In the genomic region with DNA sequence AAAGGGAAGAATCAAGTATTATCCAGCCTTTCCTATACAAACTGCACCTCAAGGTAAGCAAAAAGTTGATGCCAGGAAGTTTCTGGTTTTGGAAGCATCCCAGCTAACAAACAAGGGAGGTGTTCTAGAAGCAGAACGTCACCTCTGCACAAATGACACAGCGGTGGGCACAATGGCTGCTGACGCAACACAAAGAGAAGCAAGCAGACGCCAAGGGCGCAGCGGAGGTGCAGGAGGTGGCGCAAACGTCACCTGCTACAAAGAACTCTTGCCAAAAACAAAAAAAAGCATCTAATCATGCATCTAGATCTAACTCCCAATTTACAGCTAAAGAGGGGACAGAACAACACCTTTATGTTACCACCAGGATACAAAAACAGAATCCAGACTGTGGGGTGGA, we compare ENCODE assay signal across 19 cellular contexts.
A peak's percentile ranks its signal among the peaks of the same experiment; 100 is the strongest.
DNase-seq lines count a peak whose midpoint lies in the region; ATAC-seq, FAIRE-seq and TF ChIP-seq lines count a peak whose summit lies in the region.
"Had no signal": no experiment of that assay in that cellular context is flagged by ENCODE, and none has a peak within 500 bp of the region (broad histone marks: within the 10 kb centered on the region; RNA-seq: fewer than 3 reads in every experiment).

No MANE protein-coding gene starts in this region.

- no peak overlapping the region for H3K18ac ChIP-seq in IMR-90 (ENCODE audit: low read depth, low read length)

- no peak overlapping the region for H2BK5ac ChIP-seq in IMR-90 (ENCODE audit: low read depth, low read length, poor library complexity, severe bottlenecking)

- H3K4me3 ChIP-seq in GM23338 = no peak overlapping the region
- H3K4me3 ChIP-seq in IMR-90 (ENCODE audit: insufficient read depth, low read depth, low read length) = no peak overlapping the region
- H3K4me3 ChIP-seq in endodermal cell (ENCODE audit: low read length) = no peak overlapping the region
- H3K4me3 ChIP-seq in spleen = no peak overlapping the region
- H3K4me3 ChIP-seq: HAP-1 had no signal

- H4K91ac ChIP-seq in IMR-90 (ENCODE audit: insufficient read depth, low read depth, low read length) = no peak overlapping the region

- H3K9me3 Mint-ChIP-seq in GM23338 (no peaks in the 10 kb centered on the region), endodermal cell (no peaks in the 10 kb centered on the region)
- H3K9me3 Mint-ChIP-seq: CD4-positive, alpha-beta memory T cell; HFFc6 had no signal

- no peak overlapping the region for H3K4me2 ChIP-seq in GM23338
- H3K4me2 ChIP-seq in IMR-90 (ENCODE audit: low read depth, low read length) = no peak overlapping the region

- no peak overlapping the region for H3K4ac ChIP-seq in IMR-90 (ENCODE audit: low read depth, low read length)

- H3K9ac ChIP-seq in IMR-90 (ENCODE audit: low read depth, low read length) (no peak overlapping the region), endodermal cell (ENCODE audit: extremely low read depth, low read length, poor library complexity, severe bottlenecking) (no peak overlapping the region)

- H3K36me3 ChIP-seq in GM23338 (ENCODE audit: insufficient read depth) (no peaks in the 10 kb centered on the region), IMR-90 (ENCODE audit: control insufficient read depth, insufficient read depth, low read length) (peaks cover 11% of the 10 kb centered on the region), endodermal cell (ENCODE audit: control insufficient read depth, insufficient read depth, low read length) (no peaks in the 10 kb centered on the region), spleen (peaks cover 0 to 76% (median 22%) of the 10 kb centered on the region in 6 donors)
- H3K36me3 ChIP-seq: HAP-1 had no signal

- H3K79me1 ChIP-seq in IMR-90 (ENCODE audit: low read depth in 1 of 2, low read length in 2 of 2) = no peaks in the 10 kb centered on the region

- TF ChIP-seq CTCF in GM23338 (conservative IDR thresholded peaks at IDR 0.05; ENCODE audit: low read depth in 2 of 2) (no peak), IMR-90 (conservative IDR thresholded peaks at IDR 0.05; ENCODE audit: low read depth, low read length) (no peak), endodermal cell (conservative IDR thresholded peaks at IDR 0.05) (no peak), spleen (IDR thresholded peaks at IDR 0.05 in 8 of 11, conservative IDR thresholded peaks at IDR 0.05 in 3 of 11) (no peak)

- DNase-seq in GM23338 (ENCODE audit: low spot score) (no peak), IMR-90 (no peak), endodermal cell (peak; percentile 16), spleen (peak; percentile 31), RCC 7860 (ENCODE audit: low spot score) (no peak), DMS 273 (lab: John Stamatoyannopoulos, UW; ENCODE audit: unreplicated experiment) (no peak)
- DNase-seq: C1 segment of cervical spinal cord; Calu3; CD4-positive, alpha-beta memory T cell; COR-L47; DMS153; DND-41; GOT3; HFFc6 had no signal

- no peak overlapping the region for H2AK5ac ChIP-seq in IMR-90 (ENCODE audit: low read depth, low read length)

- no peaks in the 10 kb centered on the region for H3K9me3 ChIP-seq in IMR-90 (ENCODE audit: control insufficient read depth, insufficient read depth, low read length)
- no peaks in the 10 kb centered on the region for H3K9me3 ChIP-seq in endodermal cell (ENCODE audit: control insufficient read depth, low read length)
- H3K9me3 ChIP-seq in spleen = no peaks in the 10 kb centered on the region
- H3K9me3 ChIP-seq: HAP-1 had no signal

- H3K27me3 Mint-ChIP-seq in GM23338 (ENCODE audit: insufficient read depth, low read depth, poor library complexity) (peaks cover 6% of the 10 kb centered on the region), endodermal cell (ENCODE audit: insufficient read depth) (no peaks in the 10 kb centered on the region)
- H3K27me3 Mint-ChIP-seq: CD4-positive, alpha-beta memory T cell had no signal

- POLR2A ChIA-PET in IMR-90 (lab: Charles Lee; ENCODE audit: unreplicated experiment) = no interaction called here

- H3K14ac ChIP-seq in IMR-90 (replicated peaks; ENCODE audit: low read depth, low read length) = no peak overlapping the region

- dilution Hi-C loops in IMR-90 (cut with HindIII; ENCODE audit: low sequenced_read_pairs, unreplicated experiment) = no loop called here

- H3K36me3 Mint-ChIP-seq in GM23338 (ENCODE audit: low read depth) (peaks cover 16% of the 10 kb centered on the region), endodermal cell (ENCODE audit: low read depth) (peaks cover 25% of the 10 kb centered on the region)

- no peak overlapping the region for H2BK20ac ChIP-seq in IMR-90 (ENCODE audit: low read depth, low read length)

- H3K4me1 ChIP-seq in GM23338 (ENCODE audit: insufficient read depth) = peaks cover 10% of the 10 kb centered on the region
- H3K4me1 ChIP-seq in IMR-90 (ENCODE audit: control insufficient read depth, insufficient read depth, low read length) = no peaks in the 10 kb centered on the region
- H3K4me1 ChIP-seq in endodermal cell (ENCODE audit: control insufficient read depth, insufficient read depth, low read length) = no peaks in the 10 kb centered on the region
- no peaks in the 10 kb centered on the region for H3K4me1 ChIP-seq in spleen
- H3K4me1 ChIP-seq: HAP-1 had no signal

- CTCF ChIA-PET in IMR-90 (lab: Yijun Ruan, JAX) = no interaction called here

- TF ChIP-seq POLR2A in IMR-90 (IDR thresholded peaks at IDR 0.05; ENCODE audit: low read depth, low read length) = no peak
- no peak for TF ChIP-seq POLR2A in spleen (IDR thresholded peaks at IDR 0.05)

- in situ Hi-C loops in IMR-90 (cut with MboI; ENCODE audit: low sequenced_read_pairs) = loop anchor here (25.0 kb wide), 1 partner anchor 1991 kb away; a partner anchor contains a TSS

- H3K27me3 ChIP-seq in GM23338 (ENCODE audit: insufficient read depth) = no peaks in the 10 kb centered on the region
- H3K27me3 ChIP-seq in IMR-90 (ENCODE audit: control insufficient read depth, insufficient read depth, low read length) = no peaks in the 10 kb centered on the region
- H3K27me3 ChIP-seq in endodermal cell (ENCODE audit: control insufficient read depth, insufficient read depth, low read length, poor library complexity, severe bottlenecking) = no peaks in the 10 kb centered on the region
- no peaks in the 10 kb centered on the region for H3K27me3 ChIP-seq in spleen (replicated peaks in 1 of 7)

- no peaks in the 10 kb centered on the region for H3F3A ChIP-seq in GM23338 (replicated peaks; ENCODE audit: low read depth)

- no TSS peak for BruUV-seq in IMR-90 (replicated peaks; lab: Mats Ljungman, UMichigan)

- no peaks in the 10 kb centered on the region for H3K79me2 ChIP-seq in GM23338 (replicated peaks; ENCODE audit: insufficient read depth)

- H2BK120ac ChIP-seq in IMR-90 (ENCODE audit: low read depth, low read length) = no peak overlapping the region

- H4K5ac ChIP-seq in IMR-90 (ENCODE audit: low read depth, low read length) = no peak overlapping the region

- peak overlapping the region; percentile 59; the same call in 1 of the 2 replicates for H3K27ac Mint-ChIP-seq in GM23338
- H3K27ac Mint-ChIP-seq in endodermal cell = no peak overlapping the region
- H3K27ac Mint-ChIP-seq: HFFc6 had no signal

- no peak overlapping the region for H3K56ac ChIP-seq in IMR-90 (ENCODE audit: extremely low read depth, insufficient read depth, low read length)

- peaks cover 4% of the 10 kb centered on the region; the same call in 1 of the 2 replicates for H3K9me2 ChIP-seq in GM23338 (ENCODE audit: insufficient read depth)

- H3K4me3 Mint-ChIP-seq in GM23338 (no peak overlapping the region), endodermal cell (no peak overlapping the region)
- H3K4me3 Mint-ChIP-seq: CD4-positive, alpha-beta memory T cell; HFFc6 had no signal

- H4K8ac ChIP-seq in IMR-90 (ENCODE audit: low read depth in 2 of 2, low read length in 2 of 2) = no peak overlapping the region

- peaks cover 5% of the 10 kb centered on the region; the same call in 1 of the 2 replicates for H3K9me1 ChIP-seq in IMR-90 (ENCODE audit: insufficient read depth, low read length)

- FAIRE-seq in RCC 7860 (lab: Jason Lieb, UNC) = no peak
- FAIRE-seq: G401.6, GM12892, H54 had no signal

- no peaks in the 10 kb centered on the region for H4K20me1 ChIP-seq in GM23338 (replicated peaks; ENCODE audit: insufficient read depth)
- no peaks in the 10 kb centered on the region for H4K20me1 ChIP-seq in IMR-90 (ENCODE audit: insufficient read depth, low read length)

- TF ChIP-seq RAD21 in IMR-90 (IDR thresholded peaks at IDR 0.05; ENCODE audit: low read length) = no peak

- no peak overlapping the region for H2BK15ac ChIP-seq in IMR-90 (ENCODE audit: low read depth, low read length)

- intact Hi-C loops in IMR-90 (cut with micrococcal nuclease) = no loop called here
- intact Hi-C loops in spleen (cut with DNase I; ENCODE audit: low total_unique reads) = no loop called here

- H3K27ac ChIP-seq in GM23338 (ENCODE audit: low read depth) = no peak overlapping the region
- H3K27ac ChIP-seq in IMR-90 (ENCODE audit: insufficient read depth, low read length) = no peak overlapping the region
- no peak overlapping the region for H3K27ac ChIP-seq in endodermal cell (ENCODE audit: low read depth, low read length)
- no peak overlapping the region for H3K27ac ChIP-seq in spleen

- peaks cover 15% of the 10 kb centered on the region for H3K4me1 Mint-ChIP-seq in GM23338
- H3K4me1 Mint-ChIP-seq in endodermal cell = no peaks in the 10 kb centered on the region
- H3K4me1 Mint-ChIP-seq: CD4-positive, alpha-beta memory T cell had no signal

- ATAC-seq in GM23338 (no peak), IMR-90 (ENCODE audit: low read depth) (no peak), GM18909 (IDR thresholded peaks at IDR 0.05; ENCODE audit: poor library complexity, unreplicated experiment) (no peak)

- H3K23ac ChIP-seq in IMR-90 (ENCODE audit: low read depth, low read length) = no peak overlapping the region

- peak overlapping the region; percentile 62 for H2AK9ac ChIP-seq in IMR-90 (replicated peaks; ENCODE audit: low read depth, low read length, poor library complexity)

- 100% methylated on average over 1 of the region's 8 CpGs; no CpG with 5 or more reads in 1 of the 2 experiments for WGBS in IMR-90 (ENCODE audit: extremely low coverage in 2 of 2, insufficient read length in 1 of 2), 2 experiments
- 94 to 98% methylated on average over 8 of the region's 8 CpGs for WGBS in endodermal cell (ENCODE audit: insufficient coverage in 1 of 2, insufficient read length in 1 of 2), 2 experiments
- 90 to 97% (median 93%) methylated on average over 8 of the region's 8 CpGs for WGBS in spleen, 5 donors

- H2AFZ ChIP-seq in GM23338 (no peak overlapping the region), IMR-90 (replicated peaks; ENCODE audit: low read length, poor library complexity) (no peak overlapping the region)

TF ChIP-seq in GM23338, 12 proteins besides CTCF, POLR2A, EP300 and RAD21:
- no peak for TF ChIP-seq CREB1 (CRISPR knock-in tag; IDR thresholded peaks at IDR 0.05; ENCODE audit: low read depth)

TF ChIP-seq in IMR-90, 13 proteins besides CTCF, POLR2A, EP300 and RAD21 (continues in another document):
- TF ChIP-seq MXI1 (IDR thresholded peaks at IDR 0.05; ENCODE audit: borderline replicate concordance, low read depth, low read length) = no peak
- TF ChIP-seq CHD1 (IDR thresholded peaks at IDR 0.05; ENCODE audit: low read depth, low read length) = no peak

Comparison
In these comparisons a context has a peak if more than half of its experiments do, and no peak if none do; other contexts are left out.
1. DNase-seq: peak in endodermal cell (single experiment) and spleen (single experiment); none in GM23338 (single experiment), IMR-90 (single experiment), RCC 7860 (single experiment) and DMS 273 (single experiment).